Comparison of ENCODE assay signal across 24 cellular contexts in the genomic region with DNA sequence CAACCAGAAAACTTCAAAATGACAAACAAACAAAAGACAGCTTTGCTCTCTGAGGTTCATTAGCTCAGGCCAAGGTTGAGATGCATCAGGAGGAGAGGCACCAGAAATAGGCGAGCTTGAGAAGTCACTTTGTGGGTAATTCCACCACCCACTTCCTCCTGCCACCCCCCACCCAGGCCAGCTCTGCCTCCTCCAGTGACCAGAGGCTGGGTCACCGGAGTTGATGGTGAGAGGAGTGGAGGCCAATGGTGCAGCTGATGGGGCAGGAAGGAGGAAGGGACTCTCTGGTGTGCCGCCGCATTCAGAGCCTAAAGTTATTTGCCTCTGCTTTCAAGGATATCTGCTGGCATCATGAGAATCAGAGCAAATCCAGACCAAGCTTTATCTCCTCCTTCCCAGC.
"Had no signal": no experiment of that assay in that cellular context is flagged by ENCODE, and none has a peak within 500 bp of the region (broad histone marks: within the 10 kb centered on the region; RNA-seq: fewer than 3 reads in every experiment).

No MANE protein-coding gene starts in this region.

- H3K27me3 ChIP-seq: colonic mucosa, gastrocnemius medialis, right atrium auricular region, testis had no signal

- H3K36me3 ChIP-seq: colonic mucosa, gastrocnemius medialis, heart right ventricle, prostate gland, right atrium auricular region, spleen, tibial artery had no signal

- H3K9me3 ChIP-seq: colonic mucosa, gastrocnemius medialis, heart right ventricle, mucosa of descending colon, prostate gland, right atrium auricular region, spleen, testis, tibial artery had no signal

- H3K27ac ChIP-seq: colonic mucosa, epithelial cell of prostate, gastrocnemius medialis, heart right ventricle, right atrium auricular region, skin epidermis, spleen, testis, tibial artery had no signal

- H3K4me1 ChIP-seq: colonic mucosa, gastrocnemius medialis, prostate gland, testis had no signal

- H3K4me3 ChIP-seq: colonic mucosa, gastrocnemius medialis, heart right ventricle, mucosa of descending colon, prostate gland, right atrium auricular region, skin epidermis, tibial artery had no signal

- DNase-seq: colonic mucosa; effector CD8-positive, alpha-beta T cell; endodermal cell; foreskin fibroblast; gastrocnemius medialis; glutamatergic neuron; heart right ventricle; hypothalamus; immature natural killer cell; islet precursor cell; kidney glomerular epithelial cell; left colon; mesenchymal stem cell; mucosa of descending colon; naive B cell; spleen; stimulated activated CD4-positive, alpha-beta T cell treated with anti-CD3 and anti-CD28 coated beads, Interleukin-4, amount 100 ng/mL, for 4 hours; stimulated activated naive CD8-positive, alpha-beta T cell treated with anti-CD3 and anti-CD28 coated beads, Interleukin-15, Interleukin-2, amounts not matched to agents 100 U/mL and 50 U/mL, for 24 hours; tibial artery had no signal
